Comparison of ENCODE assay signal across 13 cellular contexts in genomic region chr12:29067430-29067829, GRCh38.
"Had no signal": no experiment of that assay in that cellular context is flagged by ENCODE, and none has a peak within 500 bp of the region (broad histone marks: within the 10 kb centered on the region; RNA-seq: fewer than 3 reads in every experiment).

No MANE protein-coding gene starts in this region.

- H3K27me3 ChIP-seq: adrenal gland, cardiac muscle cell, esophagus muscularis mucosa, ovary had no signal

- H3K4me3 ChIP-seq: adrenal gland, cardiac muscle cell, esophagus muscularis mucosa, ovary had no signal

- H3K27ac ChIP-seq: cardiac muscle cell, esophagus muscularis mucosa, ovary, VCaP had no signal

- H3K27ac Mint-ChIP-seq: activated CD4-positive, alpha-beta memory T cell treated with anti-CD3 and anti-CD28 coated beads for 36 hours; activated T-cell treated with anti-CD3 and anti-CD28 coated beads, Interleukin-2, amount 50 U/mL, for 24 hours had no signal

- H3K4me3 Mint-ChIP-seq: activated CD4-positive, alpha-beta memory T cell treated with anti-CD3 and anti-CD28 coated beads for 36 hours; activated T-cell treated with anti-CD3 and anti-CD28 coated beads, Interleukin-2, amount 50 U/mL, for 24 hours had no signal

- H3K4me1 ChIP-seq: adrenal gland, esophagus muscularis mucosa had no signal

- H3K9me3 Mint-ChIP-seq: activated CD4-positive, alpha-beta memory T cell treated with anti-CD3 and anti-CD28 coated beads for 36 hours; activated T-cell treated with anti-CD3 and anti-CD28 coated beads, Interleukin-2, amount 50 U/mL, for 24 hours had no signal

- H3K9me3 ChIP-seq: adrenal gland, esophagus muscularis mucosa, ovary had no signal

- DNase-seq: activated CD4-positive, alpha-beta memory T cell treated with anti-CD3 and anti-CD28 coated beads for 36 hours; activated effector memory CD4-positive, alpha-beta T cell treated with Interleukin-2 at 50 U/mL for 16 hours; activated naive CD4-positive, alpha-beta T cell treated with anti-CD3 and anti-CD28 coated beads, Interleukin-2, amount 50 U/mL, for 16 hours; activated T-cell treated with anti-CD3 and anti-CD28 coated beads, Interleukin-2, amount 50 U/mL, for 24 hours; kidney glomerular epithelial cell; ovary; stimulated activated CD4-positive, alpha-beta T cell treated with anti-CD3 and anti-CD28 coated beads, Interleukin-1b, Interleukin-23, amount 100 ng/mL, for 48 hours had no signal

- FAIRE-seq: endometrium, urothelium cell line had no signal

- H3K36me3 ChIP-seq: adrenal gland, cardiac muscle cell, esophagus muscularis mucosa, ovary had no signal
